In genomic region chr6:161866570-161866969, GRCh38 we compare ENCODE assay signal across 31 cellular contexts.
"Had no signal": no experiment of that assay in that cellular context is flagged by ENCODE, and none has a peak within 500 bp of the region (broad histone marks: within the 10 kb centered on the region; RNA-seq: fewer than 3 reads in every experiment).

No MANE protein-coding gene starts in this region.

- H3K4me3 Mint-ChIP-seq: naive thymus-derived CD4-positive, alpha-beta T cell; natural killer cell; nephron; neural progenitor cell; stimulated activated memory B cell treated with anti-CD40 and anti-IgM and Interleukin-4, amounts not matched to agents 10 μg/mL and 1 μg/mL and 100 μg/mL, for 72 hours; stimulated activated naive CD8-positive, alpha-beta T cell treated with anti-CD3 and anti-CD28 coated beads, Interleukin-15, amount 100 ng/mL, for 72 hours; type B pancreatic cell had no signal

- H3K9ac ChIP-seq: neural progenitor cell, parathyroid adenoma had no signal

- H3K4me2 ChIP-seq: neural progenitor cell, smooth muscle cell had no signal

- H3K9me3 ChIP-seq: ovary, psoas muscle, right lobe of liver, sigmoid colon, suprapubic skin, testis, tibial artery, upper lobe of right lung, uterus had no signal

- H3K36me3 ChIP-seq: neural progenitor cell, ovary, right lobe of liver, sigmoid colon, spleen, suprapubic skin, tibial artery, upper lobe of right lung, uterus had no signal

- H3K4me1 ChIP-seq: parathyroid adenoma, psoas muscle, right lobe of liver, sigmoid colon, suprapubic skin, testis, upper lobe of right lung, uterus had no signal

- H2AFZ ChIP-seq: neural progenitor cell, parathyroid adenoma had no signal

- H3K27ac ChIP-seq: neural progenitor cell, ovary, parathyroid adenoma, psoas muscle, right lobe of liver, sigmoid colon, spleen, suprapubic skin, testis, tibial artery, upper lobe of right lung, uterus had no signal

- H3K27ac Mint-ChIP-seq: naive thymus-derived CD4-positive, alpha-beta T cell; natural killer cell; nephron; neural progenitor cell; progenitor cell of endocrine pancreas; stimulated activated memory B cell treated with anti-CD40 and anti-IgM and Interleukin-4, amounts not matched to agents 10 μg/mL and 1 μg/mL and 100 μg/mL, for 72 hours; stimulated activated naive CD8-positive, alpha-beta T cell treated with anti-CD3 and anti-CD28 coated beads, Interleukin-15, amount 100 ng/mL, for 72 hours; type B pancreatic cell had no signal

- DNase-seq: naive thymus-derived CD4-positive, alpha-beta T cell; natural killer cell; occipital lobe; ovary; posterior cingulate gyrus; psoas muscle; right cardiac atrium; right lobe of liver; sigmoid colon; spleen; stimulated activated CD4-positive, alpha-beta T cell treated with anti-CD3 and anti-CD28 coated beads, Interleukin-12 subunit alpha, Interleukin-12 subunit beta, amount 100 ng/mL, for 4 hours; stimulated activated CD4-positive, alpha-beta T cell treated with anti-CD3 and anti-CD28 coated beads, Interleukin-1b, Interleukin-23, amount 100 ng/mL, for 48 hours; stimulated activated CD4-positive, alpha-beta T cell treated with anti-CD3 and anti-CD28 coated beads, Interleukin-4, amount 100 ng/mL, for 1 hour; stimulated activated CD4-positive, alpha-beta T cell treated with anti-CD3 and anti-CD28 coated beads, Interleukin-4, amount 100 ng/mL, for 4 hours; stimulated activated CD8-positive, alpha-beta memory T cell treated with anti-CD3 and anti-CD28 coated beads, Interleukin-4, amount 100 ng/mL, for 48 hours; stimulated activated naive CD4-positive, alpha-beta T cell; stimulated activated naive CD8-positive, alpha-beta T cell treated with anti-CD3 and anti-CD28 coated beads, Interleukin-15, amount 100 ng/mL, for 72 hours; stimulated activated naive CD8-positive, alpha-beta T cell treated with anti-CD3 and anti-CD28 coated beads, Interleukin-15, Interleukin-2, amounts not matched to agents 100 U/mL and 50 U/mL, for 24 hours; substantia nigra; testis; tibial artery; upper lobe of right lung; uterus had no signal

- H3K9me3 Mint-ChIP-seq: nephron; stimulated activated memory B cell treated with anti-CD40 and anti-IgM and Interleukin-4, amounts not matched to agents 10 μg/mL and 1 μg/mL and 100 μg/mL, for 72 hours; stimulated activated naive CD8-positive, alpha-beta T cell treated with anti-CD3 and anti-CD28 coated beads, Interleukin-15, amount 100 ng/mL, for 72 hours had no signal

- H3K27me3 Mint-ChIP-seq: naive thymus-derived CD4-positive, alpha-beta T cell; progenitor cell of endocrine pancreas; stimulated activated memory B cell treated with anti-CD40 and anti-IgM and Interleukin-4, amounts not matched to agents 10 μg/mL and 1 μg/mL and 100 μg/mL, for 72 hours; stimulated activated naive CD8-positive, alpha-beta T cell treated with anti-CD3 and anti-CD28 coated beads, Interleukin-15, amount 100 ng/mL, for 72 hours; type B pancreatic cell had no signal

- H3K4me1 Mint-ChIP-seq: natural killer cell; nephron; stimulated activated memory B cell treated with anti-CD40 and anti-IgM and Interleukin-4, amounts not matched to agents 10 μg/mL and 1 μg/mL and 100 μg/mL, for 72 hours had no signal

- H3K79me2 ChIP-seq: parathyroid adenoma had no signal

- H3K36me3 Mint-ChIP-seq: natural killer cell; neural progenitor cell; stimulated activated memory B cell treated with anti-CD40 and anti-IgM and Interleukin-4, amounts not matched to agents 10 μg/mL and 1 μg/mL and 100 μg/mL, for 72 hours; type B pancreatic cell had no signal

- H3K4me3 ChIP-seq: neural progenitor cell, ovary, psoas muscle, right lobe of liver, sigmoid colon, smooth muscle cell, spleen, suprapubic skin, testis, tibial artery, upper lobe of right lung, uterus had no signal

- ATAC-seq: naive thymus-derived CD4-positive, alpha-beta T cell; natural killer cell; psoas muscle; right cardiac atrium; right lobe of liver; stimulated activated memory B cell treated with anti-CD40 and anti-IgM and Interleukin-4, amounts not matched to agents 10 μg/mL and 1 μg/mL and 100 μg/mL, for 72 hours; stimulated activated naive CD8-positive, alpha-beta T cell treated with anti-CD3 and anti-CD28 coated beads, Interleukin-15, amount 100 ng/mL, for 72 hours; stimulated activated naive CD8-positive, alpha-beta T cell treated with anti-CD3 and anti-CD28 coated beads, Interleukin-15, Interleukin-2, amounts not matched to agents 100 U/mL and 50 U/mL, for 24 hours; upper lobe of right lung had no signal

- H3K27me3 ChIP-seq: neural progenitor cell, ovary, right lobe of liver, sigmoid colon, spleen, suprapubic skin, testis, tibial artery, upper lobe of right lung, uterus had no signal
